ENCODE assay signal across 8 cellular contexts in genomic region chr12:54958048-54958658, GRCh38. TPM values are rescaled to one million over a fixed set of nuclear protein-coding genes. Genes with fewer than 3 reads are reported as not detected.
DNase-seq lines count a peak whose midpoint lies in the region; ATAC-seq, FAIRE-seq and TF ChIP-seq lines count a peak whose summit lies in the region.

No MANE protein-coding gene starts in this region.

- no peak overlapping the region for H3K4me3 ChIP-seq in BLaER1 treated with 17β-estradiol and CSF1 and Interleukin-3, amounts not matched to agents 10 nM and 100 nM
- H3K4me3 ChIP-seq in bronchial epithelial cell (ENCODE audit: low read depth, low read length): no peak overlapping the region
- H3K4me3 ChIP-seq in kidney (ENCODE audit: low read length in 2 of 2): no peak overlapping the region

- H3K9ac ChIP-seq in BLaER1 treated with 17β-estradiol and CSF1 and Interleukin-3, amounts not matched to agents 10 nM and 100 nM: no peak overlapping the region
- no peak overlapping the region for H3K9ac ChIP-seq in kidney (ENCODE audit: low read length in 2 of 2)

- H3K36me3 Mint-ChIP-seq in stimulated activated effector memory CD8-positive, alpha-beta T cell treated with anti-CD3 and anti-CD28 coated beads, Interleukin-12 subunit alpha, Interleukin-12 subunit beta, amount 100 ng/mL, for 72 hours: peaks cover 100% of the 10 kb centered on the region

- intact Hi-C loops in kidney (cut with DNase I): loop anchor here (10.0 kb wide), 1 partner anchor 203 kb away; no protein-coding TSS in a partner anchor

- peak overlapping the region; percentile 52 for H3K4me3 Mint-ChIP-seq in stimulated activated effector memory CD8-positive, alpha-beta T cell treated with anti-CD3 and anti-CD28 coated beads, Interleukin-12 subunit alpha, Interleukin-12 subunit beta, amount 100 ng/mL, for 72 hours

- H3K27ac Mint-ChIP-seq in stimulated activated effector memory CD8-positive, alpha-beta T cell treated with anti-CD3 and anti-CD28 coated beads, Interleukin-12 subunit alpha, Interleukin-12 subunit beta, amount 100 ng/mL, for 72 hours: peak overlapping the region; percentile 90

- TF ChIP-seq CTCF in bronchial epithelial cell (IDR thresholded peaks at IDR 0.05; ENCODE audit: insufficient read depth, low read length, severe bottlenecking) (peak; percentile 45), kidney (IDR thresholded peaks at IDR 0.05; ENCODE audit: borderline replicate concordance, extremely low read depth, insufficient read depth) (peak; percentile 73)

- ATAC-seq in GM18861 (IDR thresholded peaks at IDR 0.05; ENCODE audit: unreplicated experiment) (peak; percentile 35), HG02623 (IDR thresholded peaks at IDR 0.05; ENCODE audit: unreplicated experiment) (no peak)
- peak; percentile 43 for ATAC-seq in stimulated activated effector memory CD8-positive, alpha-beta T cell treated with anti-CD3 and anti-CD28 coated beads, Interleukin-12 subunit alpha, Interleukin-12 subunit beta, amount 100 ng/mL, for 72 hours

- FAIRE-seq in bronchial epithelial cell (lab: Jason Lieb, UNC) (peak; percentile 13), kidney (lab: Jason Lieb, UNC) (peak; percentile 92)

- H3K9me3 ChIP-seq in BLaER1 treated with 17β-estradiol and CSF1 and Interleukin-3, amounts not matched to agents 10 nM and 100 nM (replicated peaks in 1 of 11): no peaks in the 10 kb centered on the region
- no peaks in the 10 kb centered on the region for H3K9me3 ChIP-seq in kidney (ENCODE audit: control insufficient read depth in 1 of 2, low read length in 2 of 2)

- no peaks in the 10 kb centered on the region for H3K9me3 Mint-ChIP-seq in stimulated activated effector memory CD8-positive, alpha-beta T cell treated with anti-CD3 and anti-CD28 coated beads, Interleukin-12 subunit alpha, Interleukin-12 subunit beta, amount 100 ng/mL, for 72 hours

- peaks cover 21 to 44% (median 26%) of the 10 kb centered on the region in 10 experiments for H3K4me1 ChIP-seq in BLaER1 treated with 17β-estradiol and CSF1 and Interleukin-3, amounts not matched to agents 10 nM and 100 nM
- H3K4me1 ChIP-seq in kidney (ENCODE audit: control insufficient read depth in 1 of 2, insufficient read depth in 1 of 2, low read depth in 1 of 2, low read length in 2 of 2): no peaks in the 10 kb centered on the region

- no peak overlapping the region; a peak in 1 of 22 replicates for H3K27ac ChIP-seq in BLaER1 treated with 17β-estradiol and CSF1 and Interleukin-3, amounts not matched to agents 10 nM and 100 nM
- H3K27ac ChIP-seq in kidney (ENCODE audit: low read depth in 2 of 2, low read length in 2 of 2): no peak overlapping the region

- H3K27me3 ChIP-seq in BLaER1 treated with 17β-estradiol and CSF1 and Interleukin-3, amounts not matched to agents 10 nM and 100 nM: no peaks in the 10 kb centered on the region
- H3K27me3 ChIP-seq in bronchial epithelial cell (ENCODE audit: control insufficient read depth, insufficient read depth, low read length): no peaks in the 10 kb centered on the region

- peaks cover 0 to 5% (median 0%) of the 10 kb centered on the region in 11 experiments; a peak in 1 of 22 replicates for H3K36me3 ChIP-seq in BLaER1 treated with 17β-estradiol and CSF1 and Interleukin-3, amounts not matched to agents 10 nM and 100 nM
- H3K36me3 ChIP-seq in bronchial epithelial cell (ENCODE audit: control insufficient read depth, insufficient read depth, low read length) (no peaks in the 10 kb centered on the region), kidney (ENCODE audit: control insufficient read depth in 1 of 2, insufficient read depth in 2 of 2, low read length in 2 of 2) (no peaks in the 10 kb centered on the region)

- no peaks in the 10 kb centered on the region for H4K20me1 ChIP-seq in BLaER1 treated with 17β-estradiol and CSF1 and Interleukin-3, amounts not matched to agents 10 nM and 100 nM

- H3K4me2 ChIP-seq in BLaER1 treated with 17β-estradiol and CSF1 and Interleukin-3, amounts not matched to agents 10 nM and 100 nM: peak overlapping the region in 6 of 11 experiments; percentile 61 to 77 (median 67); a peak in 6 of 22 replicates

- H3K4me1 Mint-ChIP-seq in stimulated activated effector memory CD8-positive, alpha-beta T cell treated with anti-CD3 and anti-CD28 coated beads, Interleukin-12 subunit alpha, Interleukin-12 subunit beta, amount 100 ng/mL, for 72 hours: peaks cover 87% of the 10 kb centered on the region

- DNase-seq in NCI-H1105 (lab: John Stamatoyannopoulos, UW) (peak; percentile 39), T follicular helper cell (ENCODE audit: low read depth) (peak; percentile 34), bronchial epithelial cell (ENCODE audit: low read depth) (peak; percentile 75), kidney (no peak)
- peak; percentile 36 to 64 for DNase-seq in stimulated activated effector memory CD8-positive, alpha-beta T cell treated with anti-CD3 and anti-CD28 coated beads, Interleukin-12 subunit alpha, Interleukin-12 subunit beta, amount 100 ng/mL, for 72 hours (ENCODE audit: low spot score in 2 of 2)

RNA-seq across cellular contexts. Expression of gene TESPA1, which starts 26.4 kb away (rescaled TPM):
- not detected in 2 replicates for total RNA-seq in bronchial epithelial cell
- total RNA-seq in kidney: 4.9 TPM
- polyA plus RNA-seq in kidney (ENCODE audit: insufficient read depth, low read depth, low replicate concordance): not detected
